Comparison of ENCODE assay signal across 10 cellular contexts in genomic region chr15:73380661-73381060, GRCh38. TPM values are rescaled to one million over a fixed set of nuclear protein-coding genes. Genes with fewer than 3 reads are reported as not detected.
"Had no signal": no experiment of that assay in that cellular context is flagged by ENCODE, and none has a peak within 500 bp of the region (broad histone marks: within the 10 kb centered on the region; RNA-seq: fewer than 3 reads in every experiment).

No MANE protein-coding gene starts in this region.

- H3K4me3 ChIP-seq: GM23248, HAP-1 had no signal

- H3K4me1 ChIP-seq: HAP-1 had no signal

- H3K9me3 ChIP-seq: HAP-1 had no signal

- H3K9ac ChIP-seq: GM23248, KMS-11 had no signal

- H2AFZ ChIP-seq: GM23248 had no signal

- H3K36me3 ChIP-seq: HAP-1 had no signal

- ATAC-seq: HCT116 had no signal

- DNase-seq: GM23248, GOT3, H7, KBM-7 had no signal

- H3K4me2 ChIP-seq: KMS-11 had no signal

- H3K27ac ChIP-seq: GM23248, HL-60, KMS-11 had no signal

RNA-seq across cellular contexts. Expression of gene HCN4, which starts 11.9 kb away (rescaled TPM):
- total RNA-seq: GM23248, HT1080 had no signal
- polyA plus RNA-seq: IgD-negative memory B cell had no signal
